In genomic region chr9:3299872-3300271, GRCh38 we compare ENCODE assay signal across 14 cellular contexts.
A peak's percentile ranks its signal among the peaks of the same experiment; 100 is the strongest.
DNase-seq lines count a peak whose midpoint lies in the region; ATAC-seq, FAIRE-seq and TF ChIP-seq lines count a peak whose summit lies in the region.
"Had no signal": no experiment of that assay in that cellular context is flagged by ENCODE, and none has a peak within 500 bp of the region (broad histone marks: within the 10 kb centered on the region; RNA-seq: fewer than 3 reads in every experiment).

No MANE protein-coding gene starts in this region.

- intact Hi-C loops in CD4-positive, alpha-beta T cell (cut with DNase I, micrococcal nuclease) = loop anchor here in 1 of 2 experiments (10.0 kb wide), 1 partner anchor 85 kb away; no protein-coding TSS in a partner anchor

- DNase-seq in activated CD4-positive, alpha-beta T cell treated with anti-CD3 and anti-CD28 coated beads, Interleukin-2, amount 50 U/mL, for 48 hours = no peak
- DNase-seq in AG08395 (ENCODE audit: low spot score) = no peak
- DNase-seq in CD4-positive, alpha-beta T cell = no peak
- no peak for DNase-seq in H54 (ENCODE audit: insufficient read length, low spot score)
- DNase-seq: activated naive CD8-positive, alpha-beta T cell treated with anti-CD3 and anti-CD28 coated beads, Interleukin-2, amount 10 ng/mL, durations not matched to agents 7 days and 5 days; NCI-H2227 treated with DMSO at 0.1 percent for 48 hours; WERI-Rb-1 had no signal

- no peak overlapping the region for H3K27ac Mint-ChIP-seq in CD4-positive, alpha-beta T cell
- H3K27ac Mint-ChIP-seq: activated naive CD8-positive, alpha-beta T cell treated with anti-CD3 and anti-CD28 coated beads, Interleukin-2, amount 10 ng/mL, durations not matched to agents 7 days and 5 days; stimulated activated naive CD8-positive, alpha-beta T cell treated with anti-CD3 and anti-CD28 coated beads, Interleukin-15, Interleukin-2, amounts not matched to agents 100 ng/mL and 50 ng/mL, for 24 hours had no signal

- CTCF ChIA-PET in CD4-positive, alpha-beta T cell (lab: Charles Lee) = no interaction called here

- H3K27me3 ChIP-seq in OCI-LY3 (ENCODE audit: low read depth, low read length) = no peaks in the 10 kb centered on the region
- H3K27me3 ChIP-seq in CD4-positive, alpha-beta T cell (ENCODE audit: control insufficient read depth, insufficient read depth, low read length) = no peaks in the 10 kb centered on the region

- peaks cover 30% of the 10 kb centered on the region for H3K36me3 Mint-ChIP-seq in CD4-positive, alpha-beta T cell (ENCODE audit: low read depth)

- H3K4me2 ChIP-seq in OCI-LY3 (ENCODE audit: low read length) = peak overlapping the region; percentile 60

- peaks cover 3% of the 10 kb centered on the region; the same call in 1 of the 2 replicates for H3K9me3 ChIP-seq in OCI-LY3 (ENCODE audit: insufficient read depth, low read length)
- no peaks in the 10 kb centered on the region for H3K9me3 ChIP-seq in CD4-positive, alpha-beta T cell (ENCODE audit: control insufficient read depth, low read length)

- no peaks in the 10 kb centered on the region for H4K20me1 ChIP-seq in OCI-LY3 (ENCODE audit: insufficient read depth, low read length)

- H3K36me3 ChIP-seq in OCI-LY3 (replicated peaks; ENCODE audit: low read depth, low read length) = no peaks in the 10 kb centered on the region
- H3K36me3 ChIP-seq: WERI-Rb-1 had no signal

- POLR2A ChIA-PET in CD4-positive, alpha-beta T cell (lab: Charles Lee) = no interaction called here

- H3K79me2 ChIP-seq in OCI-LY3 (ENCODE audit: low read length) = no peaks in the 10 kb centered on the region

- H3K9ac ChIP-seq in OCI-LY3 (ENCODE audit: low read length) = no peak overlapping the region

- TF ChIP-seq CTCF in OCI-LY3 (IDR thresholded peaks at IDR 0.05; ENCODE audit: low read depth, low read length) = no peak
- no peak for TF ChIP-seq CTCF in CD4-positive, alpha-beta T cell (IDR thresholded peaks at IDR 0.05)

- H2AFZ ChIP-seq in OCI-LY3 (ENCODE audit: low read depth, low read length) = no peak overlapping the region

- peak; percentile 99 for ATAC-seq in GM18498 (IDR thresholded peaks at IDR 0.05; ENCODE audit: unreplicated experiment)
- ATAC-seq in GM21360 (IDR thresholded peaks at IDR 0.05; ENCODE audit: unreplicated experiment) = peak; percentile 98
- peak; percentile 98 for ATAC-seq in HG03066 (IDR thresholded peaks at IDR 0.05; ENCODE audit: low read depth, unreplicated experiment)
- ATAC-seq in CD4-positive, alpha-beta T cell (ENCODE audit: poor library complexity) = no peak

- TF ChIP-seq POLR2A in H54 (IDR thresholded peaks at IDR 0.05; ENCODE audit: low read depth, low read length) = no peak

- H3K4me3 ChIP-seq in OCI-LY3 (ENCODE audit: low read length) = peak overlapping the region; percentile 16

- no peak overlapping the region for H3K27ac ChIP-seq in OCI-LY3 (ENCODE audit: low read length)
- H3K27ac ChIP-seq in CD4-positive, alpha-beta T cell (ENCODE audit: low read depth, low read length) = no peak overlapping the region
- H3K27ac ChIP-seq: epithelial cell of prostate, HL-60, WERI-Rb-1 had no signal

- no peak for FAIRE-seq in H54 (lab: Jason Lieb, UNC)

- H3K4me1 Mint-ChIP-seq in CD4-positive, alpha-beta T cell (ENCODE audit: low read depth) = no peaks in the 10 kb centered on the region

- no peaks in the 10 kb centered on the region for H3K27me3 Mint-ChIP-seq in CD4-positive, alpha-beta T cell
- H3K27me3 Mint-ChIP-seq: activated naive CD8-positive, alpha-beta T cell treated with anti-CD3 and anti-CD28 coated beads, Interleukin-2, amount 10 ng/mL, durations not matched to agents 7 days and 5 days; stimulated activated naive CD8-positive, alpha-beta T cell treated with anti-CD3 and anti-CD28 coated beads, Interleukin-15, Interleukin-2, amounts not matched to agents 100 ng/mL and 50 ng/mL, for 24 hours had no signal

- H3K4me3 Mint-ChIP-seq in CD4-positive, alpha-beta T cell = no peak overlapping the region
- H3K4me3 Mint-ChIP-seq: activated naive CD8-positive, alpha-beta T cell treated with anti-CD3 and anti-CD28 coated beads, Interleukin-2, amount 10 ng/mL, durations not matched to agents 7 days and 5 days; stimulated activated naive CD8-positive, alpha-beta T cell treated with anti-CD3 and anti-CD28 coated beads, Interleukin-15, Interleukin-2, amounts not matched to agents 100 ng/mL and 50 ng/mL, for 24 hours had no signal

- H3K4me1 ChIP-seq in OCI-LY3 (ENCODE audit: low read length) = peaks cover 29% of the 10 kb centered on the region

- no peaks in the 10 kb centered on the region for H3K9me3 Mint-ChIP-seq in CD4-positive, alpha-beta T cell
